16 cellular contexts compared by ENCODE assay signal in the genomic region with DNA sequence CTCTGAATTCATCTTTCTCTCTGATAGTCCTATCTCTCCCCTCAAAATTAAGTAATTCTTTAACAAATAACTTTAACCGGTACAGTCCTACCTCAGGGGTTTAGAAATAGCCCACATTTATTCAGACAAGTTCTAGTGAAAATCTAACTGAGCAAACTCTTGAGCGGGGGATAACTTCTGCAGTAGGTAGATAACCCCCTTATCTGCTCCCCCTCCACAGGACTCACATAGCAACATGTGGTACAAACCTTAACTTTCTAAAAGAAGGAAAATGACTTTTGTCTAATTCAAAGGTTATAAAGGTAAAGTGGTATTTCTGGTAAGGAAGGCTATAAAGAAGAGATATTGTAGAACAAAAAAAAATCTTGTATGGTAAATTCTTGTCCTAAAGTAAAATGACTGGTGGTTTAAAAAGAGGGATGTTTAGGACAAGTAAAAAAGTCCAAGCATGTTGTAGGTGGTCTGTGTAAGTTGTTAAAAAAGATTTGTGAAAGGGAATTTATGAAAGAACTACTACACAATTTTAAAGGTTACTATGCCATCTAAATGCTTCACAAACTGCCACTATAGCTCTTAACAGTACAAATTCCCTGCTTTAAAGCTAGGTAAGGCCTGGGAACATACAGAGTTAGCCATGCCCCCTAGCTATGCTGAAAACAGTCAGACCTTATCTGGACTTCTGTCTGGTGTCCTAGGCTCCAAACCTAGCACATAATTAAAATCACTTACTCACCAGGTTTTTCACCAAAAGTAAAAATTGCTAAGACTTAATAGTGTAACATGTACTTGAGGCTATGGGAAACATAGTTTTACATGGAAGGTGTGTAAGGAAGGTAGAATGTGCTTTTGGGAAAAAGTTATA. TPM values are rescaled to one million over a fixed set of nuclear protein-coding genes. Genes with fewer than 3 reads are reported as not detected.
A peak's percentile ranks its signal among the peaks of the same experiment; 100 is the strongest.
DNase-seq lines count a peak whose midpoint lies in the region; TF ChIP-seq lines count a peak whose summit lies in the region.
"Had no signal": no experiment of that assay in that cellular context is flagged by ENCODE, and none has a peak within 500 bp of the region (broad histone marks: within the 10 kb centered on the region; RNA-seq: fewer than 3 reads in every experiment).

No MANE protein-coding gene starts in this region.

- POLR2A ChIA-PET in MCF 10A (lab: Yijun Ruan, JAX) = interaction anchor here (0.6 kb wide), 1 partner anchor 7 kb away, joined by 5 read pairs; no protein-coding TSS in a partner anchor

- intact Hi-C loops in mammary epithelial cell (cut with micrococcal nuclease) (no loop called here), MCF 10A (cut with micrococcal nuclease) (no loop called here), adrenal gland (cut with DNase I) (no loop called here)

- H3K9me3 Mint-ChIP-seq in MCF 10A (ENCODE audit: unreplicated experiment) (peaks cover 16% of the 10 kb centered on the region), endodermal cell (peaks cover 77% of the 10 kb centered on the region)

- H2AFZ ChIP-seq in mammary epithelial cell (ENCODE audit: low read depth, low read length) = no peak overlapping the region

- TF ChIP-seq CTCF in mammary epithelial cell (conservative IDR thresholded peaks at IDR 0.05 in 1 of 2, IDR thresholded peaks at IDR 0.05 in 1 of 2; ENCODE audit: extremely low read depth in 1 of 2, insufficient read depth in 1 of 2, low read depth in 1 of 2, low read length in 2 of 2) (no peak), MCF 10A (IDR thresholded peaks at IDR 0.05; ENCODE audit: unreplicated experiment) (no peak), endodermal cell (conservative IDR thresholded peaks at IDR 0.05) (no peak), adrenal gland (IDR thresholded peaks at IDR 0.05) (no peak)

- H3K36me3 Mint-ChIP-seq in MCF 10A (ENCODE audit: insufficient read depth, unreplicated experiment) = no peaks in the 10 kb centered on the region
- peaks cover 11% of the 10 kb centered on the region for H3K36me3 Mint-ChIP-seq in endodermal cell (ENCODE audit: low read depth)

- H3K4me1 Mint-ChIP-seq in MCF 10A (ENCODE audit: insufficient read depth, unreplicated experiment) (no peaks in the 10 kb centered on the region), endodermal cell (no peaks in the 10 kb centered on the region)

- H3K27me3 ChIP-seq in mammary epithelial cell (ENCODE audit: insufficient read depth, low read length) (no peaks in the 10 kb centered on the region), endodermal cell (ENCODE audit: control insufficient read depth, insufficient read depth, low read length, poor library complexity, severe bottlenecking) (no peaks in the 10 kb centered on the region), adrenal gland (no peaks in the 10 kb centered on the region)
- H3K27me3 ChIP-seq: BLaER1 treated with 17β-estradiol and CSF1 and Interleukin-3, amounts not matched to agents 10 nM and 100 nM had no signal

- dilution Hi-C loops in mammary epithelial cell (cut with HindIII; ENCODE audit: low sequenced_read_pairs) = loop anchor here (5.0 kb wide), 1 partner anchor 106 kb away; no protein-coding TSS in a partner anchor

- no peaks in the 10 kb centered on the region for H4K20me1 ChIP-seq in mammary epithelial cell (ENCODE audit: insufficient read depth, low read length)
- H4K20me1 ChIP-seq: BLaER1 treated with 17β-estradiol and CSF1 and Interleukin-3, amounts not matched to agents 10 nM and 100 nM had no signal

- DNase-seq in mammary epithelial cell (peak; percentile 6), MCF 10A (ENCODE audit: unreplicated experiment) (no peak), NAMALWA (ENCODE audit: low spot score) (peak; percentile 28), endodermal cell (no peak), COR-L47 (lab: John Stamatoyannopoulos, UW) (no peak), adrenal gland (no peak)
- DNase-seq in activated naive CD4-positive, alpha-beta T cell treated with anti-CD3 and anti-CD28 coated beads, Interleukin-2, amount 50 U/mL, for 16 hours = no peak
- DNase-seq: CD8-positive, alpha-beta T cell; GDM1; H7; MV-4-11; NCI-H1417 treated with DMSO at 0.1 percent for 48 hours; NCI-H2029 treated with DMSO at 0.1 percent for 48 hours; NCI-H774 had no signal

- H3K27ac Mint-ChIP-seq in MCF 10A (ENCODE audit: low read depth, unreplicated experiment) = no peak overlapping the region
- no peak overlapping the region for H3K27ac Mint-ChIP-seq in endodermal cell
- H3K27ac Mint-ChIP-seq: CD8-positive, alpha-beta T cell had no signal

- CTCF ChIA-PET in mammary epithelial cell (lab: Charles Lee; ENCODE audit: low non-redundant PET) (no interaction called here), MCF 10A (lab: Yijun Ruan, JAX) (interaction anchor here (0.6 to 1.3 kb wide), 3 partner anchors 9 to 63 kb away, joined by 3 to 4 read pairs (median 3); no protein-coding TSS in a partner anchor)

- WGBS in mammary epithelial cell (ENCODE audit: low coverage, missing lambda C conversion rate) = 55% methylated on average over 1 of the region's 2 CpGs
- WGBS in endodermal cell (ENCODE audit: insufficient coverage in 1 of 2, insufficient read length in 1 of 2), 2 experiments = 86% methylated on average over 2 of the region's 2 CpGs; no CpG with 5 or more reads in 1 of the 2 experiments
- 47 to 96% (median 63%) methylated on average over 1 to 2 of the region's 2 CpGs for WGBS in adrenal gland, 4 donors

- TF ChIP-seq POLR2A in adrenal gland (IDR thresholded peaks at IDR 0.05) = no peak

- H3K79me2 ChIP-seq in mammary epithelial cell (ENCODE audit: insufficient read depth, low read length) = no peaks in the 10 kb centered on the region

- H3K9ac ChIP-seq in mammary epithelial cell (ENCODE audit: insufficient read depth, low read length) = no peak overlapping the region
- no peak overlapping the region for H3K9ac ChIP-seq in endodermal cell (ENCODE audit: extremely low read depth, low read length, poor library complexity, severe bottlenecking)
- H3K9ac ChIP-seq: BLaER1 treated with 17β-estradiol and CSF1 and Interleukin-3, amounts not matched to agents 10 nM and 100 nM had no signal

- BruUV-seq in mammary epithelial cell (replicated peaks; lab: Mats Ljungman, UMichigan) (no TSS peak), MCF 10A (replicated peaks; lab: Mats Ljungman, UMichigan) (no TSS peak)

- no peak overlapping the region for H3K4me2 ChIP-seq in mammary epithelial cell (ENCODE audit: insufficient read depth, low read depth, low read length)
- H3K4me2 ChIP-seq: BLaER1 treated with 17β-estradiol and CSF1 and Interleukin-3, amounts not matched to agents 10 nM and 100 nM had no signal

- H3K4me1 ChIP-seq in mammary epithelial cell (ENCODE audit: insufficient read depth, low read length) (no peaks in the 10 kb centered on the region), endodermal cell (ENCODE audit: control insufficient read depth, insufficient read depth, low read length) (no peaks in the 10 kb centered on the region), adrenal gland (replicated peaks in 1 of 2) (peaks cover 9 to 10% of the 10 kb centered on the region in 2 donors)

- in situ Hi-C loops in mammary epithelial cell (cut with MboI; ENCODE audit: low sequenced_read_pairs in 2 of 2) = no loop called here

- H3K27ac ChIP-seq in mammary epithelial cell (ENCODE audit: insufficient read depth, low read depth, low read length) = no peak overlapping the region
- no peak overlapping the region for H3K27ac ChIP-seq in endodermal cell (ENCODE audit: low read depth, low read length)
- no peak overlapping the region for H3K27ac ChIP-seq in adrenal gland
- H3K27ac ChIP-seq: BLaER1 treated with 17β-estradiol and CSF1 and Interleukin-3, amounts not matched to agents 10 nM and 100 nM had no signal

- H3K9me3 ChIP-seq in mammary epithelial cell (replicated peaks; ENCODE audit: insufficient read depth, low read length) (peaks cover 9% of the 10 kb centered on the region), endodermal cell (ENCODE audit: control insufficient read depth, low read length) (peaks cover 80% of the 10 kb centered on the region), adrenal gland (replicated peaks in 1 of 3) (no peaks in the 10 kb centered on the region)

- no peak overlapping the region for H3K4me3 ChIP-seq in mammary epithelial cell (replicated peaks in 1 of 3; ENCODE audit: insufficient read depth in 1 of 3, low read depth in 2 of 3, low read length in 3 of 3)
- peak overlapping the region; percentile 55 for H3K4me3 ChIP-seq in endodermal cell (ENCODE audit: low read length)
- no peak overlapping the region for H3K4me3 ChIP-seq in adrenal gland
- H3K4me3 ChIP-seq: BLaER1 treated with 17β-estradiol and CSF1 and Interleukin-3, amounts not matched to agents 10 nM and 100 nM had no signal

- peaks cover 14% of the 10 kb centered on the region for H3K27me3 Mint-ChIP-seq in MCF 10A (ENCODE audit: insufficient read depth, unreplicated experiment)
- peaks cover 19% of the 10 kb centered on the region for H3K27me3 Mint-ChIP-seq in endodermal cell (ENCODE audit: insufficient read depth)

- H3K36me3 ChIP-seq in mammary epithelial cell (ENCODE audit: insufficient read depth, low read length) (no peaks in the 10 kb centered on the region), endodermal cell (ENCODE audit: control insufficient read depth, insufficient read depth, low read length) (no peaks in the 10 kb centered on the region), adrenal gland (replicated peaks in 1 of 2) (no peaks in the 10 kb centered on the region)

- H3K4me3 Mint-ChIP-seq in MCF 10A (ENCODE audit: unreplicated experiment) (no peak overlapping the region), endodermal cell (no peak overlapping the region)
- H3K4me3 Mint-ChIP-seq: CD8-positive, alpha-beta T cell; IgD-negative memory B cell had no signal

RNA-seq across cellular contexts. Expression of gene RPIA, which starts 8.1 kb away (rescaled TPM):
- total RNA-seq in mammary epithelial cell = 10 to 100 TPM in 1 of 2 donors, 1 to 10 TPM in 1; 5.8 to 11.4 TPM
- polyA plus RNA-seq in mammary epithelial cell = 6.1 TPM
- polyA minus RNA-seq in mammary epithelial cell = 5.2 TPM
- 12.2 and 14.1 TPM in 2 replicates for total RNA-seq in MCF 10A (2022)
- total RNA-seq in endodermal cell = 10 to 100 TPM; 16.2 to 26.0 TPM
- 23.4 TPM for polyA plus RNA-seq in endodermal cell (2013, experiment 1 of 2)
- polyA plus RNA-seq in endodermal cell (2013, experiment 2 of 2) = 22.4 TPM
- 10 to 100 TPM in 4 of 8 donors, 1 to 10 TPM in 4; 1.9 to 16.9 (median 9.1) TPM for total RNA-seq in adrenal gland
- polyA plus RNA-seq in adrenal gland = 10 to 100 TPM; 11.4 to 15.4 (median 11.5) TPM

RNA-seq across cellular contexts. Expression of gene EIF2AK3, which starts 56.1 kb away (rescaled TPM):
- total RNA-seq in mammary epithelial cell = 10 to 100 TPM; 19.2 to 25.3 TPM
- polyA plus RNA-seq in mammary epithelial cell = 6.3 TPM
- polyA minus RNA-seq in mammary epithelial cell = 8.7 TPM
- total RNA-seq in MCF 10A (2022) = 21.6 and 21.8 TPM in 2 replicates
- total RNA-seq in endodermal cell = 10 to 100 TPM; 26.3 to 45.2 TPM
- 17.9 TPM for polyA plus RNA-seq in endodermal cell (2013, experiment 1 of 2)
- 20.4 TPM for polyA plus RNA-seq in endodermal cell (2013, experiment 2 of 2)
- total RNA-seq in adrenal gland = 10 to 100 TPM; 15.3 to 89.6 (median 21.3) TPM
- polyA plus RNA-seq in adrenal gland = 10 to 100 TPM in 1 of 3 donors, 1 to 10 TPM in 2; 3.6 to 50.2 (median 4.0) TPM

Comparison
In these comparisons a context has a peak if more than half of its experiments do, and no peak if none do; other contexts are left out.
1. DNase-seq: peak in mammary epithelial cell (single experiment) and NAMALWA (single experiment); none in MCF 10A (single experiment), endodermal cell (single experiment), COR-L47 (single experiment), activated naive CD4-positive, alpha-beta T cell treated with anti-CD3 and anti-CD28 coated beads, Interleukin-2, amount 50 U/mL, for 16 hours (single experiment) and adrenal gland (0 of 7).